In the genomic region with DNA sequence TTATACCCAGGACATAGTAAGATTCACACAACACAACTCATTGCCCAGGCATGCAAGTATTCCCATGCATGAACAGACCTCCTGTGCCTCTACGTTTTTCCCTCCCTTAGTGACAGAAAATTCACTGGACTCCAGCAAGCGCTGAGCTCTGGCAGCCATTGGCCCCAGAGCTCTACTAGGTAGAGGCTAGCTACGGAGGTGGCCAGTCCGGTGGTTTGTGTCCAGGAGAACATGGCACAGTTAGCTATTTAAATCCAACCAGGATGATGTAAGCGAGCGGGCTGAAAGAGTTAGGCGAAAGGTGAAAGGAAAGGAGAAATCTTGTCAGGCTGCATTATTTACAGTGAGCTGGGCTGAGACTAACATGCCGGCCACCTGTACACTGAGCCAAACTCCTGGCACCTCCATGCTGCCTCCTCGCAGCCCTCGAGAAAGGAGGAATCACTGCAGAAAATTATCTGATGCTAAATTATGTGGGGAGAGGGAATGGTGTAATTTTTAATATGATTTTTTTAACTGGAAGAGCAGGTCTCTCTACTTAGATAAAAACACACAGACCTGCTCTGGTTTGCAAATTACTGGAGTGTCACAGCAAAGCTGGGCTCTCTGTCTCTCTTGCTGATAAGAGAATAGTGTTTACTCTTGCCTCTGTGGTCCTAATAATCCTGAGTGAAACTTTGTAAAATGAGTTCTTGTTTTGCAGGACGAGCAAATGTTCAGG, we compare ENCODE assay signal across 9 cellular contexts. TPM values are rescaled to one million over a fixed set of nuclear protein-coding genes. Genes with fewer than 3 reads are reported as not detected.
A peak's percentile ranks its signal among the peaks of the same experiment; 100 is the strongest.
DNase-seq lines count a peak whose midpoint lies in the region; ATAC-seq and TF ChIP-seq lines count a peak whose summit lies in the region.
"Had no signal": no experiment of that assay in that cellular context is flagged by ENCODE, and none has a peak within 500 bp of the region (broad histone marks: within the 10 kb centered on the region; RNA-seq: fewer than 3 reads in every experiment).

No MANE protein-coding gene starts in this region.

- no peaks in the 10 kb centered on the region for H3K36me3 Mint-ChIP-seq in T-helper 2 cell treated with Interferon-gamma antibody and Interleukin-4, amounts not matched to agents 5 μg/mL and 100 μg/mL, for 36 hours (ENCODE audit: low read depth)
- H3K36me3 Mint-ChIP-seq in WTC11 = no peaks in the 10 kb centered on the region

- 62% methylated on average over 11 of the region's 11 CpGs for WGBS in smooth muscle cell (ENCODE audit: low lambda C conversion rate)

- peaks cover 18% of the 10 kb centered on the region for H3K4me1 ChIP-seq in smooth muscle cell (ENCODE audit: low read depth)
- peaks cover 16% of the 10 kb centered on the region for H3K4me1 ChIP-seq in SJCRH30

- no peak for DNase-seq in T-helper 2 cell treated with Interferon-gamma antibody and Interleukin-4, amounts not matched to agents 5 μg/mL and 100 μg/mL, for 36 hours (ENCODE audit: low spot score)
- DNase-seq in T-helper 2 cell (no peak), WTC11 (ENCODE audit: low spot score) (no peak), iris pigment epithelial cell (ENCODE audit: low read depth) (peak; percentile 15), smooth muscle cell (lab: John Stamatoyannopoulos, UW; ENCODE audit: unreplicated experiment) (no peak), SJCRH30 (no peak), NCI-H510A treated with DMSO at 0.1 percent for 48 hours (lab: John Stamatoyannopoulos, UW) (no peak)
- DNase-seq: H9 had no signal

- H3K9ac ChIP-seq in smooth muscle cell (ENCODE audit: low read depth) = no peak overlapping the region

- peaks cover 6% of the 10 kb centered on the region for H3F3A ChIP-seq in smooth muscle cell (ENCODE audit: low read depth)

- H3K79me2 ChIP-seq in smooth muscle cell (ENCODE audit: low read depth) = no peaks in the 10 kb centered on the region

- H3K4me2 ChIP-seq in smooth muscle cell = peak overlapping the region; percentile 76

- H4K20me1 ChIP-seq in smooth muscle cell (ENCODE audit: low read depth) = no peaks in the 10 kb centered on the region

- H3K27me3 Mint-ChIP-seq in T-helper 2 cell treated with Interferon-gamma antibody and Interleukin-4, amounts not matched to agents 5 μg/mL and 100 μg/mL, for 36 hours (ENCODE audit: low read depth) = peaks cover 8% of the 10 kb centered on the region
- no peaks in the 10 kb centered on the region for H3K27me3 Mint-ChIP-seq in WTC11 (ENCODE audit: low read depth)

- TF ChIP-seq CTCF in WTC11 (IDR thresholded peaks at IDR 0.05) (no peak), smooth muscle cell (IDR thresholded peaks at IDR 0.05; ENCODE audit: borderline replicate concordance, insufficient read depth, poor library complexity, severe bottlenecking) (no peak)

- H3K36me3 ChIP-seq in smooth muscle cell (ENCODE audit: low read depth) (no peaks in the 10 kb centered on the region), SJCRH30 (no peaks in the 10 kb centered on the region)

- H3K4me3 ChIP-seq in smooth muscle cell = peak overlapping the region; percentile 7
- H3K4me3 ChIP-seq in SJCRH30 = no peak overlapping the region

- no peak overlapping the region for H3K27ac ChIP-seq in smooth muscle cell (ENCODE audit: low read depth)
- no peak overlapping the region for H3K27ac ChIP-seq in SJCRH30

- H3K9me3 ChIP-seq in smooth muscle cell (replicated peaks; ENCODE audit: low read depth) (no peaks in the 10 kb centered on the region), SJCRH30 (replicated peaks) (no peaks in the 10 kb centered on the region)

- POLR2A ChIA-PET in WTC11 (lab: Charles Lee) = no interaction called here

- peak overlapping the region; percentile 79 for H3K27ac Mint-ChIP-seq in T-helper 2 cell treated with Interferon-gamma antibody and Interleukin-4, amounts not matched to agents 5 μg/mL and 100 μg/mL, for 36 hours
- H3K27ac Mint-ChIP-seq in WTC11 = 0 out of 2 replicates have a peak overlapping the region, but pooled peaks have one; percentile 10
- H3K27ac Mint-ChIP-seq: H9 had no signal

- H2AFZ ChIP-seq in smooth muscle cell (ENCODE audit: low read depth) = peak overlapping the region; percentile 36

- peaks cover 38% of the 10 kb centered on the region for H3K4me1 Mint-ChIP-seq in T-helper 2 cell treated with Interferon-gamma antibody and Interleukin-4, amounts not matched to agents 5 μg/mL and 100 μg/mL, for 36 hours (ENCODE audit: low read depth)
- H3K4me1 Mint-ChIP-seq in WTC11 = peaks cover 14% of the 10 kb centered on the region

- peak overlapping the region; percentile 73 for H3K4me3 Mint-ChIP-seq in T-helper 2 cell treated with Interferon-gamma antibody and Interleukin-4, amounts not matched to agents 5 μg/mL and 100 μg/mL, for 36 hours
- no peak overlapping the region for H3K4me3 Mint-ChIP-seq in WTC11
- H3K4me3 Mint-ChIP-seq: H9 had no signal

- ATAC-seq in WTC11 = no peak
- no peak for ATAC-seq in GM18858 (IDR thresholded peaks at IDR 0.05; ENCODE audit: unreplicated experiment)

- no peaks in the 10 kb centered on the region for H3K27me3 ChIP-seq in smooth muscle cell (ENCODE audit: low read depth)
- H3K27me3 ChIP-seq in SJCRH30 = no peaks in the 10 kb centered on the region

- CTCF ChIA-PET in WTC11 (lab: Charles Lee) = interaction anchor here (0.8 to 1.4 kb wide), 4 partner anchors 16 to 170 kb away, joined by 3 read pairs; no protein-coding TSS in a partner anchor

- no peaks in the 10 kb centered on the region for H3K9me3 Mint-ChIP-seq in T-helper 2 cell treated with Interferon-gamma antibody and Interleukin-4, amounts not matched to agents 5 μg/mL and 100 μg/mL, for 36 hours
- H3K9me3 Mint-ChIP-seq in WTC11 = no peaks in the 10 kb centered on the region
- H3K9me3 Mint-ChIP-seq: H9 had no signal

TF ChIP-seq in WTC11, 78 proteins besides CTCF, POLR2A, EP300 and RAD21:
- no peak for TF ChIP-seq SMAD3 (CRISPR knock-in tag; IDR thresholded peaks at IDR 0.05; ENCODE audit: borderline replicate concordance)
- TF ChIP-seq, protein P1, sequence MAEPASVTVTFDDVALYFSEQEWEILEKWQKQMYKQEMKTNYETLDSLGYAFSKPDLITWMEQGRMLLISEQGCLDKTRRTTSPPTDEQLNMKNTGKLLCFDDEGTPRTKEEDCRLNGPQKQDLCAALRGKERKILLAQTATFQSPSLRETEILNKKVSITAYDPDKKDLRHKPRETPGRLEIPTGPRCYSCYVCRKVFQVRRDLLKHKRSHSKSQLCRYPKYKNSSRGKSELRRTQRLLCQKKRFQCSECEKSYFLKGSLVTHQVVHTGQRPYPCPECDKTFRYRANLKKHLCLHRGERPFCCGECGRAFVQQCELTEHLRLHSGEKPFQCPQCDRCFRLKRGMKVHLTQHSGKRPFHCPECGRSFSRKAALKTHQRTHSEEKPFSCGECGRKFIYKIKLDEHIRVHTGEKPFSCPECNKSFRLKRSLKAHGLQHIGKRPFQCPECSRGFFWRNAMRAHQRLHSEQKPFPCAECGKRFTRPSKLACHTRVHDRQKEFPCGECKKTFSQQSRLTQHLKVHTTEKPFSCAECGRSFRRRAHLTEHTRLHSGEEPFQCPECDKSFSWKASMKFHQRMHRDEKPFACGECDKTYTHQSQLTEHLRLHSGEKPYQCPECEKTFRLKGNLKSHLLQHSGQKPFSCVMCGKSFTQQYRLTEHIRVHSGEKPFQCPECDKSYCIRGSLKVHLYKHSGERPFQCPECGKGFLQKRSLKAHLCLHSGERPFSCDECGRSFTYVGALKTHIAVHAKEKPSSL (CRISPR knock-in tag; conservative IDR thresholded peaks at IDR 0.05) = no peak
- TF ChIP-seq JAZF1 (CRISPR knock-in tag; IDR thresholded peaks at IDR 0.05) = no peak
- TF ChIP-seq EMX1 (CRISPR knock-in tag; IDR thresholded peaks at IDR 0.05) = no peak
- TF ChIP-seq ZNF138 (CRISPR knock-in tag; conservative IDR thresholded peaks at IDR 0.05) = no peak
- TF ChIP-seq NR2C2 (CRISPR knock-in tag; IDR thresholded peaks at IDR 0.05) = no peak

RNA-seq across cellular contexts. Expression of a gene that starts 50.1 kb away (rescaled TPM):
- total RNA-seq in WTC11 (2021) (4.6 to 5.2 TPM (median 4.7 TPM) in 3 replicates), smooth muscle cell (2.0 and 4.6 TPM in 2 replicates)
- polyA plus RNA-seq in smooth muscle cell = 2.5 and 2.6 TPM in 2 replicates
- total RNA-seq in SJCRH30 (2014; rRNA removed; shearing (Covaris generic)) = 3.5 and 3.8 TPM in 2 replicates
